ENCODE assay signal across 15 cellular contexts in genomic region chr7:107622937-107623336, GRCh38. TPM values are rescaled to one million over a fixed set of nuclear protein-coding genes. Genes with fewer than 3 reads are reported as not detected.
A peak's percentile ranks its signal among the peaks of the same experiment; 100 is the strongest.
DNase-seq lines count a peak whose midpoint lies in the region; ATAC-seq, FAIRE-seq and TF ChIP-seq lines count a peak whose summit lies in the region.
"Had no signal": no experiment of that assay in that cellular context is flagged by ENCODE, and none has a peak within 500 bp of the region (broad histone marks: within the 10 kb centered on the region; RNA-seq: fewer than 3 reads in every experiment).

No MANE protein-coding gene starts in this region.

- TF ChIP-seq EP300 in K562 (IDR thresholded peaks at IDR 0.05; ENCODE audit: low read length) (no peak), transverse colon (IDR thresholded peaks at IDR 0.05; ENCODE audit: low read depth) (no peak)

- in situ Hi-C loops in K562 (cut with MboI): no loop called here
- in situ Hi-C loops in transverse colon (cut with MboI; ENCODE audit: low pct_ligation_motif_present in 1 of 4, low pct_unique_long_range_greater_than_20kb in 1 of 4, low sequenced_read_pairs in 3 of 4): no loop called here

- BruUV-seq in K562 (replicated peaks; lab: Mats Ljungman, UMichigan): no TSS peak
- BruUV-seq in endothelial cell of umbilical vein (replicated peaks; lab: Mats Ljungman, UMichigan): no TSS peak

- 59% methylated on average over 2 of the region's 2 CpGs for WGBS in K562 (ENCODE audit: insufficient coverage, low coverage, missing lambda C conversion rate)
- 40% methylated on average over 2 of the region's 2 CpGs; no CpG with 5 or more reads in 1 of the 2 donors for WGBS in transverse colon (ENCODE audit: low coverage in 1 of 2), 2 donors

- H3K4me1 ChIP-seq in K562 (replicated peaks in 1 of 2; ENCODE audit: control insufficient read depth in 2 of 2, insufficient read depth in 2 of 2, low read length in 2 of 2): no peaks in the 10 kb centered on the region
- H3K4me1 ChIP-seq in endothelial cell of umbilical vein (ENCODE audit: control insufficient read depth, extremely low read depth, insufficient read depth, low read length): peaks cover 15% of the 10 kb centered on the region
- peaks cover 0 to 3% (median 0%) of the 10 kb centered on the region in 4 donors for H3K4me1 ChIP-seq in transverse colon

- POLR2A ChIA-PET in activated CD8-positive, alpha-beta T cell treated with anti-CD3 and anti-CD28 coated beads, Interleukin-2, amount 10 ng/mL, durations not matched to agents 7 days and 5 days (lab: Charles Lee): no interaction called here
- POLR2A ChIA-PET in activated CD8-positive, alpha-beta T cell treated with anti-CD3 and anti-CD28 coated beads for 36 hours (lab: Charles Lee): no interaction called here
- POLR2A ChIA-PET in K562 (lab: Yijun Ruan, JAX) (interaction anchor here (0.7 to 0.8 kb wide), 2 partner anchors 15 to 643 kb away, joined by 3 to 5 read pairs; no protein-coding TSS in a partner anchor), endothelial cell of umbilical vein (lab: Charles Lee) (no interaction called here)

- H3K9ac ChIP-seq in K562 (ENCODE audit: insufficient read depth in 1 of 2, low read depth in 2 of 2, low read length in 2 of 2) (no peak overlapping the region), endothelial cell of umbilical vein (replicated peaks; ENCODE audit: extremely low read depth, insufficient read depth, low read length) (no peak overlapping the region)
- H3K9ac ChIP-seq: BLaER1 treated with 17β-estradiol and CSF1 and Interleukin-3, amounts not matched to agents 10 nM and 100 nM had no signal

- intact Hi-C loops in activated CD8-positive, alpha-beta T cell treated with anti-CD3 and anti-CD28 coated beads for 36 hours (cut with micrococcal nuclease): no loop called here
- intact Hi-C loops in K562 (cut with micrococcal nuclease) (loop anchor here (10.0 kb wide), 1 partner anchor 252 kb away; no protein-coding TSS in a partner anchor), endothelial cell of umbilical vein (cut with micrococcal nuclease) (loop anchor here (5.0 kb wide), 1 partner anchor 104 kb away; no protein-coding TSS in a partner anchor), transverse colon (cut with DNase I; ENCODE audit: low total_unique reads) (no loop called here)

- dilution Hi-C loops in endothelial cell of umbilical vein (cut with MboI; ENCODE audit: extremely low pct_ligation_motif_present, low sequenced_read_pairs): no loop called here

- H3K36me3 ChIP-seq in K562 (ENCODE audit: control insufficient read depth, insufficient read depth, low read length) (peaks cover 41% of the 10 kb centered on the region; the same call in 2 of the 3 replicates), endothelial cell of umbilical vein (ENCODE audit: control insufficient read depth in 2 of 2, extremely low read depth in 1 of 2, insufficient read depth in 2 of 2, low read length in 2 of 2) (peaks cover 2 to 13% of the 10 kb centered on the region in 2 experiments), transverse colon (no peaks in the 10 kb centered on the region)

- ATAC-seq in activated CD8-positive, alpha-beta T cell treated with anti-CD3 and anti-CD28 coated beads, Interleukin-2, amount 10 ng/mL, durations not matched to agents 7 days and 5 days: peak; percentile 30
- no peak for ATAC-seq in activated CD8-positive, alpha-beta T cell treated with anti-CD3 and anti-CD28 coated beads for 36 hours
- ATAC-seq in K562 (peak; percentile 28; the same call in 2 of the 3 replicates), GM19023 (IDR thresholded peaks at IDR 0.05; ENCODE audit: unreplicated experiment) (no peak)

- no peak overlapping the region for H3K4me2 ChIP-seq in K562 (ENCODE audit: insufficient read depth, low read length)
- no peak overlapping the region for H3K4me2 ChIP-seq in endothelial cell of umbilical vein (ENCODE audit: insufficient read depth, low read length)

- no peak overlapping the region for H3K4me3 Mint-ChIP-seq in activated CD8-positive, alpha-beta T cell treated with anti-CD3 and anti-CD28 coated beads, Interleukin-2, amount 10 ng/mL, durations not matched to agents 7 days and 5 days
- H3K4me3 Mint-ChIP-seq in activated CD8-positive, alpha-beta T cell treated with anti-CD3 and anti-CD28 coated beads for 36 hours: no peak overlapping the region
- H3K4me3 Mint-ChIP-seq in glutamatergic neuron (ENCODE audit: unreplicated experiment): no peak overlapping the region
- H3K4me3 Mint-ChIP-seq: CD4-positive, alpha-beta T cell; HFFc6 had no signal

- H2AFZ ChIP-seq in K562 (ENCODE audit: low read depth, low read length) (no peak overlapping the region), endothelial cell of umbilical vein (ENCODE audit: low read depth, low read length) (no peak overlapping the region)

- no peaks in the 10 kb centered on the region for H3K27me3 Mint-ChIP-seq in activated CD8-positive, alpha-beta T cell treated with anti-CD3 and anti-CD28 coated beads, Interleukin-2, amount 10 ng/mL, durations not matched to agents 7 days and 5 days (ENCODE audit: low read depth)
- H3K27me3 Mint-ChIP-seq in activated CD8-positive, alpha-beta T cell treated with anti-CD3 and anti-CD28 coated beads for 36 hours: no peaks in the 10 kb centered on the region
- no peaks in the 10 kb centered on the region for H3K27me3 Mint-ChIP-seq in glutamatergic neuron (ENCODE audit: unreplicated experiment)
- H3K27me3 Mint-ChIP-seq: CD4-positive, alpha-beta T cell had no signal

- no peaks in the 10 kb centered on the region for H4K20me1 ChIP-seq in K562 (replicated peaks; ENCODE audit: control insufficient read depth, insufficient read depth, low read length)
- no peaks in the 10 kb centered on the region for H4K20me1 ChIP-seq in endothelial cell of umbilical vein (replicated peaks; ENCODE audit: control insufficient read depth, extremely low read depth, insufficient read depth, low read length)
- H4K20me1 ChIP-seq: BLaER1 treated with 17β-estradiol and CSF1 and Interleukin-3, amounts not matched to agents 10 nM and 100 nM had no signal

- H3K27ac Mint-ChIP-seq in activated CD8-positive, alpha-beta T cell treated with anti-CD3 and anti-CD28 coated beads, Interleukin-2, amount 10 ng/mL, durations not matched to agents 7 days and 5 days: no peak overlapping the region
- H3K27ac Mint-ChIP-seq in activated CD8-positive, alpha-beta T cell treated with anti-CD3 and anti-CD28 coated beads for 36 hours: no peak overlapping the region
- no peak overlapping the region for H3K27ac Mint-ChIP-seq in glutamatergic neuron (ENCODE audit: unreplicated experiment)
- H3K27ac Mint-ChIP-seq: CD4-positive, alpha-beta T cell; HFFc6 had no signal

- H3K9me3 ChIP-seq in K562 (replicated peaks; ENCODE audit: control insufficient read depth, insufficient read depth, low read depth, low read length) (no peaks in the 10 kb centered on the region), endothelial cell of umbilical vein (replicated peaks; ENCODE audit: control insufficient read depth, insufficient read depth, low read length) (no peaks in the 10 kb centered on the region), transverse colon (no peaks in the 10 kb centered on the region)

- peaks cover 3% of the 10 kb centered on the region for H3K9me3 Mint-ChIP-seq in activated CD8-positive, alpha-beta T cell treated with anti-CD3 and anti-CD28 coated beads, Interleukin-2, amount 10 ng/mL, durations not matched to agents 7 days and 5 days (ENCODE audit: insufficient read depth)
- no peaks in the 10 kb centered on the region for H3K9me3 Mint-ChIP-seq in activated CD8-positive, alpha-beta T cell treated with anti-CD3 and anti-CD28 coated beads for 36 hours
- no peaks in the 10 kb centered on the region for H3K9me3 Mint-ChIP-seq in glutamatergic neuron (ENCODE audit: unreplicated experiment)
- H3K9me3 Mint-ChIP-seq: CD4-positive, alpha-beta T cell; HFFc6 had no signal

- TF ChIP-seq POLR2A in K562 (conservative IDR thresholded peaks at IDR 0.05) (no peak), endothelial cell of umbilical vein (IDR thresholded peaks at IDR 0.05; ENCODE audit: low read depth, low read length) (no peak), transverse colon (IDR thresholded peaks at IDR 0.05) (no peak)

- H3K9me1 ChIP-seq in K562 (ENCODE audit: control insufficient read depth, insufficient read depth, low read length) (no peaks in the 10 kb centered on the region), endothelial cell of umbilical vein (replicated peaks; ENCODE audit: control insufficient read depth, extremely low read depth, insufficient read depth, low read length) (no peaks in the 10 kb centered on the region)

- no peak for DNase-seq in activated CD8-positive, alpha-beta T cell treated with anti-CD3 and anti-CD28 coated beads, Interleukin-2, amount 10 ng/mL, durations not matched to agents 7 days and 5 days
- no peak for DNase-seq in activated CD8-positive, alpha-beta T cell treated with anti-CD3 and anti-CD28 coated beads for 36 hours
- DNase-seq in K562 (ENCODE audit: extremely low read depth in 1 of 4, low spot score in 3 of 4) (no peak), endothelial cell of umbilical vein (ENCODE audit: low read depth, low spot score) (no peak), transverse colon (peak; percentile 11), glutamatergic neuron (no peak), GM03348 (ENCODE audit: low spot score) (no peak)
- DNase-seq: Calu3; CD4-positive, alpha-beta T cell; DMS 273 treated with DMSO at 0.1 percent for 48 hours had no signal

- H3K36me3 Mint-ChIP-seq in activated CD8-positive, alpha-beta T cell treated with anti-CD3 and anti-CD28 coated beads, Interleukin-2, amount 10 ng/mL, durations not matched to agents 7 days and 5 days (ENCODE audit: low read depth): peaks cover 7% of the 10 kb centered on the region
- H3K36me3 Mint-ChIP-seq in activated CD8-positive, alpha-beta T cell treated with anti-CD3 and anti-CD28 coated beads for 36 hours (ENCODE audit: low read depth): no peaks in the 10 kb centered on the region
- no peaks in the 10 kb centered on the region for H3K36me3 Mint-ChIP-seq in glutamatergic neuron (ENCODE audit: unreplicated experiment)

- CTCF ChIA-PET in activated CD8-positive, alpha-beta T cell treated with anti-CD3 and anti-CD28 coated beads, Interleukin-2, amount 10 ng/mL, durations not matched to agents 7 days and 5 days (lab: Charles Lee): no interaction called here
- CTCF ChIA-PET in activated CD8-positive, alpha-beta T cell treated with anti-CD3 and anti-CD28 coated beads for 36 hours (lab: Charles Lee): no interaction called here
- CTCF ChIA-PET in K562 (lab: Yijun Ruan, JAX; ENCODE audit: low intra/inter-chr PET ratio) (no interaction called here), endothelial cell of umbilical vein (lab: Charles Lee) (interaction anchor here (1.2 kb wide), 1 partner anchor 38 kb away, joined by 3 read pairs; no protein-coding TSS in a partner anchor)

- H3K79me2 ChIP-seq in K562 (ENCODE audit: control insufficient read depth, insufficient read depth, low read length): no peaks in the 10 kb centered on the region
- no peaks in the 10 kb centered on the region for H3K79me2 ChIP-seq in endothelial cell of umbilical vein (ENCODE audit: control insufficient read depth, insufficient read depth, low read length)

- TF ChIP-seq RAD21 in K562 (CRISPR knock-in tag; conservative IDR thresholded peaks at IDR 0.05 in 1 of 2, IDR thresholded peaks at IDR 0.05 in 1 of 2): no peak

- no peak for TF ChIP-seq CTCF in activated CD8-positive, alpha-beta T cell treated with anti-CD3 and anti-CD28 coated beads for 36 hours (IDR thresholded peaks at IDR 0.05)
- TF ChIP-seq CTCF in K562 (IDR thresholded peaks at IDR 0.05 in 2 of 3, conservative IDR thresholded peaks at IDR 0.05 in 1 of 3; ENCODE audit: insufficient read depth in 2 of 3, low read depth in 1 of 3, low read length in 3 of 3): no peak
- TF ChIP-seq CTCF in endothelial cell of umbilical vein (IDR thresholded peaks at IDR 0.05; ENCODE audit: extremely low read depth in 1 of 2, insufficient read depth in 1 of 2, low read depth in 1 of 2, low read length in 2 of 2): no peak
- TF ChIP-seq CTCF in transverse colon (IDR thresholded peaks at IDR 0.05): no peak
- no peak for TF ChIP-seq CTCF in glutamatergic neuron (IDR thresholded peaks at IDR 0.05; ENCODE audit: partially characterized antibody, unreplicated experiment)

- FAIRE-seq in K562 (lab: Jason Lieb, UNC) (no peak), endothelial cell of umbilical vein (lab: Jason Lieb, UNC) (no peak)
- FAIRE-seq: GM12891, GM19239 had no signal

- H3K4me3 ChIP-seq in K562 (no peak overlapping the region), endothelial cell of umbilical vein (replicated peaks in 1 of 3; ENCODE audit: insufficient read depth in 1 of 3, low read depth in 1 of 3, low read length in 3 of 3) (no peak overlapping the region), transverse colon (no peak overlapping the region)
- H3K4me3 ChIP-seq: BLaER1 treated with 17β-estradiol and CSF1 and Interleukin-3, amounts not matched to agents 10 nM and 100 nM had no signal

- H3K27ac ChIP-seq in K562 (ENCODE audit: extremely low read depth, low read depth, low read length) (no peak overlapping the region), endothelial cell of umbilical vein (ENCODE audit: insufficient read depth, low read depth, low read length) (peak overlapping the region; percentile 13), transverse colon (peak overlapping the region in 1 of 4 donors; percentile 1)

- peaks cover under 1% of the 10 kb centered on the region for H3K4me1 Mint-ChIP-seq in activated CD8-positive, alpha-beta T cell treated with anti-CD3 and anti-CD28 coated beads, Interleukin-2, amount 10 ng/mL, durations not matched to agents 7 days and 5 days (ENCODE audit: low read depth)
- H3K4me1 Mint-ChIP-seq in activated CD8-positive, alpha-beta T cell treated with anti-CD3 and anti-CD28 coated beads for 36 hours (ENCODE audit: low read depth): no peaks in the 10 kb centered on the region
- no peaks in the 10 kb centered on the region for H3K4me1 Mint-ChIP-seq in glutamatergic neuron (ENCODE audit: low read depth, unreplicated experiment)

- H3K27me3 ChIP-seq in K562 (ENCODE audit: control insufficient read depth in 2 of 2, insufficient read depth in 2 of 2, low read length in 2 of 2) (no peaks in the 10 kb centered on the region), endothelial cell of umbilical vein (ENCODE audit: control insufficient read depth in 2 of 2, insufficient read depth in 2 of 2, low read length in 2 of 2) (no peaks in the 10 kb centered on the region), transverse colon (no peaks in the 10 kb centered on the region)
- H3K27me3 ChIP-seq: BLaER1 treated with 17β-estradiol and CSF1 and Interleukin-3, amounts not matched to agents 10 nM and 100 nM had no signal

RNA-seq across cellular contexts. Expression of gene SLC26A4, which starts 37.7 kb away (rescaled TPM):
- 1 to 10 TPM in 1 of 2 experiments, under 1 TPM in 1; 0.94 to 1.1 TPM for total RNA-seq in activated CD8-positive, alpha-beta T cell treated with anti-CD3 and anti-CD28 coated beads, Interleukin-2, amount 10 ng/mL, durations not matched to agents 7 days and 5 days
- total RNA-seq in activated CD8-positive, alpha-beta T cell treated with anti-CD3 and anti-CD28 coated beads for 36 hours: 1 to 10 TPM; 1.0 to 2.0 TPM
- 0.23 and 1.2 TPM in 2 replicates for total RNA-seq in K562 (2011; cell fraction: chromatin; rRNA removed; ENCODE audit: low replicate concordance)
- 0.26 and 0.33 TPM in 2 replicates for total RNA-seq in K562 (2011; cell fraction: nucleolus; rRNA removed)
- 0.22 and 0.92 TPM in 2 replicates for total RNA-seq in K562 (2011; cell fraction: nucleoplasm; rRNA removed)
- 0.09 and 0.29 TPM in 2 replicates for total RNA-seq in K562 (2014; rRNA removed)
- 0.26 and 0.33 TPM in 2 replicates for total RNA-seq in K562 (2014; rRNA removed; fragmentation: Illumina TruSeq; extraction: Trizol)
- total RNA-seq in K562 (2015; rRNA removed; fragmentation: Illumina TruSeq; extraction: Trizol): 0.11 and 0.43 TPM in 2 replicates
- 0.54 and 0.55 TPM in 2 replicates for total RNA-seq in K562 (2021)
- 0.37 and 0.54 TPM in 2 replicates for polyA plus RNA-seq in K562 (2011; rRNA removed)
- polyA plus RNA-seq in K562 (2011; cell fraction: cytosol; rRNA removed): 0.13 and 0.16 TPM in 2 replicates
- polyA plus RNA-seq in K562 (2011; cell fraction: nucleus; rRNA removed): 0.24 and 0.28 TPM in 2 replicates
- 0.29 and 0.38 TPM in 2 replicates for polyA plus RNA-seq in K562 (2012)
- 0.22 and 0.28 TPM in 2 replicates for polyA plus RNA-seq in K562 (2014; fragmentation: Illumina TruSeq; extraction: Trizol)
- polyA plus RNA-seq in K562 (2014; fragmentation: Nextera tagmentation; extraction: Ambion mirVana): under 1 TPM; 0.10 to 0.18 TPM
- 0.27 and 1.2 TPM in 2 replicates for polyA plus RNA-seq in K562 (2014; rRNA removed)
- polyA minus RNA-seq in K562 (2011; rRNA and poly(A)+ RNA removed): 0.81 and 0.96 TPM in 2 replicates
- 1.3 TPM in 1 of 2 replicates, not detected in the other for polyA minus RNA-seq in K562 (2011; cell fraction: cytosol; rRNA and poly(A)+ RNA removed)
- polyA minus RNA-seq in K562 (2011; cell fraction: nucleus; rRNA and poly(A)+ RNA removed): 0.33 TPM in 1 of 2 replicates, not detected in the other
- total RNA-seq in endothelial cell of umbilical vein: 0.77 and 1.3 TPM in 2 replicates
- polyA plus RNA-seq in endothelial cell of umbilical vein: 0.49 and 0.79 TPM in 2 replicates
- polyA plus RNA-seq in endothelial cell of umbilical vein (2011; cell fraction: cytosol; rRNA removed): 0.40 and 0.55 TPM in 2 replicates
- 1.2 and 1.4 TPM in 2 replicates for polyA plus RNA-seq in endothelial cell of umbilical vein (2011; cell fraction: nucleus; rRNA removed)
- 0.33 and 0.34 TPM in 2 replicates for polyA plus RNA-seq in endothelial cell of umbilical vein (2012)
- 0.68 and 4.1 TPM in 2 replicates for polyA minus RNA-seq in endothelial cell of umbilical vein
- polyA minus RNA-seq in endothelial cell of umbilical vein (2011; cell fraction: cytosol; rRNA and poly(A)+ RNA removed): not detected
- polyA minus RNA-seq in endothelial cell of umbilical vein (2011; cell fraction: nucleus; rRNA and poly(A)+ RNA removed): 1.9 and 2.2 TPM in 2 replicates
- total RNA-seq in transverse colon: under 1 TPM in 2 of 4 donors, not detected in 2; 0.16 to 0.41 TPM
- 0.34 TPM for total RNA-seq in glutamatergic neuron (ENCODE audit: unreplicated experiment)
- total RNA-seq: CD4-positive, alpha-beta T cell had no signal

RNA-seq across cellular contexts. Expression of gene BCAP29, which starts 42.9 kb away (rescaled TPM):
- 10 to 100 TPM; 32.1 to 32.7 TPM for total RNA-seq in activated CD8-positive, alpha-beta T cell treated with anti-CD3 and anti-CD28 coated beads, Interleukin-2, amount 10 ng/mL, durations not matched to agents 7 days and 5 days
- 10 to 100 TPM; 24.0 to 27.7 TPM for total RNA-seq in activated CD8-positive, alpha-beta T cell treated with anti-CD3 and anti-CD28 coated beads for 36 hours
- total RNA-seq in K562 (2011; cell fraction: chromatin; rRNA removed; ENCODE audit: low replicate concordance): 51.4 and 124 TPM in 2 replicates
- 40.4 and 42.2 TPM in 2 replicates for total RNA-seq in K562 (2011; cell fraction: nucleolus; rRNA removed)
- 91.8 and 107 TPM in 2 replicates for total RNA-seq in K562 (2011; cell fraction: nucleoplasm; rRNA removed)
- total RNA-seq in K562 (2014; rRNA removed): 57.5 and 64.5 TPM in 2 replicates
- total RNA-seq in K562 (2014; rRNA removed; fragmentation: Illumina TruSeq; extraction: Trizol): 113 and 136 TPM in 2 replicates
- total RNA-seq in K562 (2015; rRNA removed; fragmentation: Illumina TruSeq; extraction: Trizol): 127 and 129 TPM in 2 replicates
- 78.7 and 89.6 TPM in 2 replicates for total RNA-seq in K562 (2021)
- polyA plus RNA-seq in K562 (2011; rRNA removed): 47.0 and 91.8 TPM in 2 replicates
- polyA plus RNA-seq in K562 (2011; cell fraction: cytosol; rRNA removed): 15.0 and 31.1 TPM in 2 replicates
- 26.8 and 31.0 TPM in 2 replicates for polyA plus RNA-seq in K562 (2011; cell fraction: nucleus; rRNA removed)
- 79.2 and 87.0 TPM in 2 replicates for polyA plus RNA-seq in K562 (2012)
- polyA plus RNA-seq in K562 (2014; fragmentation: Illumina TruSeq; extraction: Trizol): 122 and 137 TPM in 2 replicates
- polyA plus RNA-seq in K562 (2014; fragmentation: Nextera tagmentation; extraction: Ambion mirVana): 10 to 100 TPM; 63.4 to 64.4 TPM
- 77.0 and 79.7 TPM in 2 replicates for polyA plus RNA-seq in K562 (2014; rRNA removed)
- 68.8 and 75.1 TPM in 2 replicates for polyA minus RNA-seq in K562 (2011; rRNA and poly(A)+ RNA removed)
- 16.3 and 35.2 TPM in 2 replicates for polyA minus RNA-seq in K562 (2011; cell fraction: cytosol; rRNA and poly(A)+ RNA removed)
- 50.6 and 69.1 TPM in 2 replicates for polyA minus RNA-seq in K562 (2011; cell fraction: nucleus; rRNA and poly(A)+ RNA removed)
- total RNA-seq in endothelial cell of umbilical vein: 162 and 175 TPM in 2 replicates
- polyA plus RNA-seq in endothelial cell of umbilical vein: 53.1 and 122 TPM in 2 replicates
- polyA plus RNA-seq in endothelial cell of umbilical vein (2011; cell fraction: cytosol; rRNA removed): 64.2 and 76.0 TPM in 2 replicates
- polyA plus RNA-seq in endothelial cell of umbilical vein (2011; cell fraction: nucleus; rRNA removed): 67.1 and 94.5 TPM in 2 replicates
- polyA plus RNA-seq in endothelial cell of umbilical vein (2012): 171 and 188 TPM in 2 replicates
- 52.2 and 62.7 TPM in 2 replicates for polyA minus RNA-seq in endothelial cell of umbilical vein
- polyA minus RNA-seq in endothelial cell of umbilical vein (2011; cell fraction: cytosol; rRNA and poly(A)+ RNA removed): 13.1 TPM
- 82.6 and 85.4 TPM in 2 replicates for polyA minus RNA-seq in endothelial cell of umbilical vein (2011; cell fraction: nucleus; rRNA and poly(A)+ RNA removed)
- 10 to 100 TPM in 3 of 4 donors, 1 to 10 TPM in 1; 8.6 to 96.5 (median 73.1) TPM for total RNA-seq in transverse colon
- total RNA-seq in glutamatergic neuron (ENCODE audit: unreplicated experiment): 30.1 TPM

RNA-seq across cellular contexts. Expression of gene DUS4L, which starts 59.2 kb away (rescaled TPM):
- 10 to 100 TPM; 10.3 to 11.1 TPM for total RNA-seq in activated CD8-positive, alpha-beta T cell treated with anti-CD3 and anti-CD28 coated beads, Interleukin-2, amount 10 ng/mL, durations not matched to agents 7 days and 5 days
- 10 to 100 TPM; 17.4 to 17.9 TPM for total RNA-seq in activated CD8-positive, alpha-beta T cell treated with anti-CD3 and anti-CD28 coated beads for 36 hours
- 25.3 and 48.5 TPM in 2 replicates for total RNA-seq in K562 (2011; cell fraction: chromatin; rRNA removed; ENCODE audit: low replicate concordance)
- 14.5 and 19.7 TPM in 2 replicates for total RNA-seq in K562 (2011; cell fraction: nucleolus; rRNA removed)
- total RNA-seq in K562 (2011; cell fraction: nucleoplasm; rRNA removed): 29.6 and 44.7 TPM in 2 replicates
- total RNA-seq in K562 (2014; rRNA removed) (24.9 and 26.7 TPM in 2 replicates), K562 (2014; rRNA removed; fragmentation: Illumina TruSeq; extraction: Trizol) (33.6 and 36.3 TPM in 2 replicates), K562 (2015; rRNA removed; fragmentation: Illumina TruSeq; extraction: Trizol) (25.6 and 28.9 TPM in 2 replicates), K562 (2021) (25.7 and 27.4 TPM in 2 replicates), endothelial cell of umbilical vein (9.6 and 9.8 TPM in 2 replicates), transverse colon (10 to 100 TPM in 1 of 4 donors, 1 to 10 TPM in 3; 1.2 to 10.2 (median 4.4) TPM), glutamatergic neuron (ENCODE audit: unreplicated experiment) (11.5 TPM)
- polyA plus RNA-seq in K562 (2011; rRNA removed) (20.2 and 29.4 TPM in 2 replicates), K562 (2014; fragmentation: Illumina TruSeq; extraction: Trizol) (23.9 and 28.6 TPM in 2 replicates), K562 (2014; fragmentation: Nextera tagmentation; extraction: Ambion mirVana) (10 to 100 TPM; 12.2 to 14.5 TPM), K562 (2014; rRNA removed) (31.4 and 33.1 TPM in 2 replicates), endothelial cell of umbilical vein (1.7 and 2.5 TPM in 2 replicates)
- polyA plus RNA-seq in K562 (2011; cell fraction: cytosol; rRNA removed): 6.2 and 10.9 TPM in 2 replicates
- polyA plus RNA-seq in K562 (2011; cell fraction: nucleus; rRNA removed): 17.7 and 18.7 TPM in 2 replicates
- 19.9 and 24.0 TPM in 2 replicates for polyA plus RNA-seq in K562 (2012)
- 23.2 and 30.6 TPM in 2 replicates for polyA minus RNA-seq in K562 (2011; rRNA and poly(A)+ RNA removed)
- polyA minus RNA-seq in K562 (2011; cell fraction: cytosol; rRNA and poly(A)+ RNA removed): 7.9 and 10.7 TPM in 2 replicates
- 20.6 and 25.8 TPM in 2 replicates for polyA minus RNA-seq in K562 (2011; cell fraction: nucleus; rRNA and poly(A)+ RNA removed)
- polyA plus RNA-seq in endothelial cell of umbilical vein (2011; cell fraction: cytosol; rRNA removed): 3.0 and 3.3 TPM in 2 replicates
- 6.7 and 11.2 TPM in 2 replicates for polyA plus RNA-seq in endothelial cell of umbilical vein (2011; cell fraction: nucleus; rRNA removed)
- 4.7 and 6.5 TPM in 2 replicates for polyA plus RNA-seq in endothelial cell of umbilical vein (2012)
- 4.1 and 6.2 TPM in 2 replicates for polyA minus RNA-seq in endothelial cell of umbilical vein
- 4.6 TPM for polyA minus RNA-seq in endothelial cell of umbilical vein (2011; cell fraction: cytosol; rRNA and poly(A)+ RNA removed)
- 11.2 and 15.1 TPM in 2 replicates for polyA minus RNA-seq in endothelial cell of umbilical vein (2011; cell fraction: nucleus; rRNA and poly(A)+ RNA removed)

RNA-seq across cellular contexts. Expression of gene COG5, which starts 59.2 kb away (rescaled TPM):
- total RNA-seq in activated CD8-positive, alpha-beta T cell treated with anti-CD3 and anti-CD28 coated beads, Interleukin-2, amount 10 ng/mL, durations not matched to agents 7 days and 5 days: 10 to 100 TPM; 31.3 to 31.8 TPM
- 10 to 100 TPM; 37.6 to 40.3 TPM for total RNA-seq in activated CD8-positive, alpha-beta T cell treated with anti-CD3 and anti-CD28 coated beads for 36 hours
- 168 and 479 TPM in 2 replicates for total RNA-seq in K562 (2011; cell fraction: chromatin; rRNA removed; ENCODE audit: low replicate concordance)
- 44.5 and 53.0 TPM in 2 replicates for total RNA-seq in K562 (2011; cell fraction: nucleolus; rRNA removed)
- 102 and 103 TPM in 2 replicates for total RNA-seq in K562 (2011; cell fraction: nucleoplasm; rRNA removed)
- 57.1 and 75.1 TPM in 2 replicates for total RNA-seq in K562 (2014; rRNA removed)
- total RNA-seq in K562 (2014; rRNA removed; fragmentation: Illumina TruSeq; extraction: Trizol): 56.4 and 70.4 TPM in 2 replicates
- 57.6 and 65.5 TPM in 2 replicates for total RNA-seq in K562 (2015; rRNA removed; fragmentation: Illumina TruSeq; extraction: Trizol)
- total RNA-seq in K562 (2021): 57.0 and 58.0 TPM in 2 replicates
- polyA plus RNA-seq in K562 (2011; rRNA removed): 45.1 and 63.6 TPM in 2 replicates
- polyA plus RNA-seq in K562 (2011; cell fraction: cytosol; rRNA removed): 17.2 and 28.4 TPM in 2 replicates
- 34.3 and 49.8 TPM in 2 replicates for polyA plus RNA-seq in K562 (2011; cell fraction: nucleus; rRNA removed)
- 29.9 and 34.0 TPM in 2 replicates for polyA plus RNA-seq in K562 (2012)
- polyA plus RNA-seq in K562 (2014; fragmentation: Illumina TruSeq; extraction: Trizol): 31.0 and 42.5 TPM in 2 replicates
- polyA plus RNA-seq in K562 (2014; fragmentation: Nextera tagmentation; extraction: Ambion mirVana): 10 to 100 TPM; 15.3 to 25.9 TPM
- polyA plus RNA-seq in K562 (2014; rRNA removed): 40.5 and 52.6 TPM in 2 replicates
- polyA minus RNA-seq in K562 (2011; rRNA and poly(A)+ RNA removed): 216 and 243 TPM in 2 replicates
- polyA minus RNA-seq in K562 (2011; cell fraction: cytosol; rRNA and poly(A)+ RNA removed): 26.6 and 47.7 TPM in 2 replicates
- polyA minus RNA-seq in K562 (2011; cell fraction: nucleus; rRNA and poly(A)+ RNA removed): 128 and 167 TPM in 2 replicates
- total RNA-seq in endothelial cell of umbilical vein: 42.4 and 45.3 TPM in 2 replicates
- 18.0 and 18.8 TPM in 2 replicates for polyA plus RNA-seq in endothelial cell of umbilical vein
- 18.9 and 20.1 TPM in 2 replicates for polyA plus RNA-seq in endothelial cell of umbilical vein (2011; cell fraction: cytosol; rRNA removed)
- 45.6 and 45.8 TPM in 2 replicates for polyA plus RNA-seq in endothelial cell of umbilical vein (2011; cell fraction: nucleus; rRNA removed)
- polyA plus RNA-seq in endothelial cell of umbilical vein (2012): 25.6 and 29.6 TPM in 2 replicates
- 66.6 and 71.3 TPM in 2 replicates for polyA minus RNA-seq in endothelial cell of umbilical vein
- 15.0 TPM for polyA minus RNA-seq in endothelial cell of umbilical vein (2011; cell fraction: cytosol; rRNA and poly(A)+ RNA removed)
- 117 and 138 TPM in 2 replicates for polyA minus RNA-seq in endothelial cell of umbilical vein (2011; cell fraction: nucleus; rRNA and poly(A)+ RNA removed)
- 10 to 100 TPM; 15.7 to 48.2 (median 35.7) TPM for total RNA-seq in transverse colon
- total RNA-seq in glutamatergic neuron (ENCODE audit: unreplicated experiment): 29.5 TPM

Comparison
In these comparisons a context has a peak if more than half of its experiments do, and no peak if none do; other contexts are left out.
1. ATAC-seq: peak in activated CD8-positive, alpha-beta T cell treated with anti-CD3 and anti-CD28 coated beads, Interleukin-2, amount 10 ng/mL, durations not matched to agents 7 days and 5 days (single experiment) and K562 (single experiment); none in activated CD8-positive, alpha-beta T cell treated with anti-CD3 and anti-CD28 coated beads for 36 hours (single experiment) and GM19023 (single experiment).
2. intact Hi-C loops: an anchor here in K562 (10.0 kb wide) and endothelial cell of umbilical vein (5.0 kb wide); none called in activated CD8-positive, alpha-beta T cell treated with anti-CD3 and anti-CD28 coated beads for 36 hours and transverse colon.